In the genomic region with DNA sequence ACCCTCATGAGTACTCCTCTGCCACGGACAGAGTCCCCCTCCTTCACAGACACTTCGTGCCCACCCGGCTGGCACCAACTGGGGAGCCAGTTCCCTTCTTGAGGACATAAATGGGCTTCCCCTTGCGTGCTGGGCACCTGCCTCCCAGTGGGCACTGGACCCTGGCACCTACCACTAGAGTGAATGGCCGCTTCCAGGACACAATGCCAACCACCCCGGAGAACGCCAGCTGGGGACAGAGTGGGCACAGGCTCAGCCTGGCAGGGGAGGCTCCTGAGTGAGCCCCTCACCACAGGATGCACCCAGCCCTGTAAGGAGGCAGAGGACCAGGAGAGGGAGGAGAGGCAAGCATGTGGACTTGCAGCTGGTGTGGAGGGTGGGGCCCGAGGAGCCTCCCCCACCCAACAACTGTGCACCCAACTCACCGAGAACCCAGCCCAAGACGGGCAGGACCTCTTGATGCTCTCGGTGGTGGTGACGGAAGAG, we compare ENCODE assay signal across 8 cellular contexts. TPM values are rescaled to one million over a fixed set of nuclear protein-coding genes. Genes with fewer than 3 reads are reported as not detected.
A peak's percentile ranks its signal among the peaks of the same experiment; 100 is the strongest.
DNase-seq lines count a peak whose midpoint lies in the region; ATAC-seq and TF ChIP-seq lines count a peak whose summit lies in the region.

No MANE protein-coding gene starts in this region.

- H3K79me2 ChIP-seq in MM.1S (ENCODE audit: low read length) (0 out of 2 replicates have a peak, but pooled peaks cover 8% of the 10 kb centered on the region), neural cell (replicated peaks; ENCODE audit: insufficient read depth, low read length) (peaks cover 8% of the 10 kb centered on the region)

- peak overlapping the region; percentile 90 to 100 (median 100) for H3K4me2 ChIP-seq in BLaER1 treated with 17β-estradiol and CSF1 and Interleukin-3, amounts not matched to agents 10 nM and 100 nM
- H3K4me2 ChIP-seq in MM.1S (ENCODE audit: low read depth, low read length) (peak overlapping the region; percentile 95), neural cell (ENCODE audit: low read length) (peak overlapping the region; percentile 80)

- TF ChIP-seq CTCF in MM.1S (IDR thresholded peaks at IDR 0.05; ENCODE audit: low read length) (no peak), neural cell (IDR thresholded peaks at IDR 0.05; ENCODE audit: poor library complexity, severe bottlenecking) (no peak), body of pancreas (IDR thresholded peaks at IDR 0.05) (no peak)

- no peaks in the 10 kb centered on the region for H3K27me3 ChIP-seq in BLaER1 treated with 17β-estradiol and CSF1 and Interleukin-3, amounts not matched to agents 10 nM and 100 nM
- H3K27me3 ChIP-seq in MM.1S (replicated peaks; ENCODE audit: insufficient read depth, low read length) (no peaks in the 10 kb centered on the region), duodenal mucosa (ENCODE audit: control insufficient read depth in 1 of 2, insufficient read depth in 2 of 2, low read length in 2 of 2) (no peaks in the 10 kb centered on the region), neural cell (ENCODE audit: insufficient read depth, low read depth, low read length) (no peaks in the 10 kb centered on the region), body of pancreas (no peaks in the 10 kb centered on the region)

- no peak for TF ChIP-seq RAD21 in neural cell (conservative IDR thresholded peaks at IDR 0.05)

- H2AFZ ChIP-seq in MM.1S (ENCODE audit: low read length) (peak overlapping the region; percentile 84), neural cell (ENCODE audit: low read depth, low read length) (peak overlapping the region; percentile 56)

- peak overlapping the region in 9 of 11 experiments; percentile 69 to 81 (median 78); a peak in 17 of 22 replicates for H3K27ac ChIP-seq in BLaER1 treated with 17β-estradiol and CSF1 and Interleukin-3, amounts not matched to agents 10 nM and 100 nM
- H3K27ac ChIP-seq in MM.1S (ENCODE audit: low read length): no peak overlapping the region
- no peak overlapping the region for H3K27ac ChIP-seq in duodenal mucosa (ENCODE audit: low read depth, low read length)
- H3K27ac ChIP-seq in neural cell (ENCODE audit: low read length): peak overlapping the region; percentile 67
- peak overlapping the region in 1 of 4 donors; percentile 87 for H3K27ac ChIP-seq in body of pancreas

- H3K4me1 ChIP-seq in BLaER1 treated with 17β-estradiol and CSF1 and Interleukin-3, amounts not matched to agents 10 nM and 100 nM: peaks cover 47 to 64% (median 57%) of the 10 kb centered on the region in 10 experiments
- H3K4me1 ChIP-seq in MM.1S (ENCODE audit: low read length) (peaks cover 11% of the 10 kb centered on the region), duodenal mucosa (ENCODE audit: control insufficient read depth in 1 of 2, insufficient read depth in 2 of 2, low read length in 2 of 2) (peaks cover 29% of the 10 kb centered on the region in 2 donors), body of pancreas (peaks cover 35% of the 10 kb centered on the region)

- no peaks in the 10 kb centered on the region for H3K9me3 ChIP-seq in BLaER1 treated with 17β-estradiol and CSF1 and Interleukin-3, amounts not matched to agents 10 nM and 100 nM (replicated peaks in 1 of 11)
- H3K9me3 ChIP-seq in MM.1S (replicated peaks; ENCODE audit: insufficient read depth, low read length) (no peaks in the 10 kb centered on the region), duodenal mucosa (ENCODE audit: control insufficient read depth in 1 of 2, low read length in 2 of 2) (no peaks in the 10 kb centered on the region), neural cell (ENCODE audit: low read length) (no peaks in the 10 kb centered on the region), body of pancreas (no peaks in the 10 kb centered on the region)

- intact Hi-C loops in body of pancreas (cut with DNase I): loop anchor here (5.0 to 10.0 kb wide), 2 partner anchors 68 to 341 kb away; a partner anchor contains a TSS

- TF ChIP-seq EP300 in neural cell (conservative IDR thresholded peaks at IDR 0.05; ENCODE audit: poor library complexity, severe bottlenecking): no peak

- peak overlapping the region; percentile 68 to 85 (median 74) for H3K4me3 ChIP-seq in BLaER1 treated with 17β-estradiol and CSF1 and Interleukin-3, amounts not matched to agents 10 nM and 100 nM
- H3K4me3 ChIP-seq in MM.1S (ENCODE audit: low read length) (peak overlapping the region; percentile 66), duodenal mucosa (ENCODE audit: low read depth in 1 of 2, low read length in 2 of 2) (peak overlapping the region; percentile 77 to 87), neural cell (ENCODE audit: low read length) (peak overlapping the region; percentile 94), body of pancreas (peak overlapping the region in 1 of 2 donors; percentile 92)

- no peaks in the 10 kb centered on the region for H3K9me2 ChIP-seq in MM.1S (replicated peaks; ENCODE audit: insufficient read depth, low read length)
- H3K9me2 ChIP-seq in neural cell (ENCODE audit: insufficient read depth, low read length): no peaks in the 10 kb centered on the region

- DNase-seq in MM.1S: no peak
- DNase-seq in body of pancreas: no peak
- no peak for DNase-seq in COLO668 (lab: John Stamatoyannopoulos, UW; ENCODE audit: unreplicated experiment)
- DNase-seq in activated CD8-positive, alpha-beta memory T cell treated with anti-CD3 and anti-CD28 coated beads for 24 hours: no peak
- DNase-seq in stimulated activated CD4-positive, alpha-beta T cell treated with anti-CD3 and anti-CD28 coated beads, Interleukin-1b, Interleukin-23, amount 100 ng/mL, for 48 hours: no peak

- H4K20me1 ChIP-seq in BLaER1 treated with 17β-estradiol and CSF1 and Interleukin-3, amounts not matched to agents 10 nM and 100 nM: peaks cover 0 to 15% (median 0%) of the 10 kb centered on the region in 11 experiments; a peak in 5 of 22 replicates
- no peaks in the 10 kb centered on the region for H4K20me1 ChIP-seq in MM.1S (ENCODE audit: insufficient read depth, low read length)
- no peaks in the 10 kb centered on the region for H4K20me1 ChIP-seq in neural cell (ENCODE audit: insufficient read depth)

- peaks cover 16% of the 10 kb centered on the region for H3F3A ChIP-seq in MM.1S (ENCODE audit: insufficient read depth, low read length)
- H3F3A ChIP-seq in neural cell (ENCODE audit: insufficient read depth, low read length, poor library complexity, severe bottlenecking): no peaks in the 10 kb centered on the region

- H3K36me3 ChIP-seq in BLaER1 treated with 17β-estradiol and CSF1 and Interleukin-3, amounts not matched to agents 10 nM and 100 nM: peaks cover 25 to 37% (median 28%) of the 10 kb centered on the region in 11 experiments
- H3K36me3 ChIP-seq in MM.1S (replicated peaks; ENCODE audit: insufficient read depth, low read length) (no peaks in the 10 kb centered on the region), duodenal mucosa (ENCODE audit: control insufficient read depth in 1 of 2, insufficient read depth in 2 of 2, low read length in 2 of 2) (peaks cover 11 to 16% of the 10 kb centered on the region in 2 donors), neural cell (ENCODE audit: insufficient read depth, low read length) (no peaks in the 10 kb centered on the region), body of pancreas (replicated peaks in 1 of 2; ENCODE audit: insufficient read depth in 1 of 2, low read depth in 2 of 2) (peaks cover 0 to 4% of the 10 kb centered on the region in 2 donors)

- TF ChIP-seq POLR2A in body of pancreas (IDR thresholded peaks at IDR 0.05): no peak

- H3K9ac ChIP-seq in BLaER1 treated with 17β-estradiol and CSF1 and Interleukin-3, amounts not matched to agents 10 nM and 100 nM: peak overlapping the region; percentile 72 to 92 (median 83)
- peak overlapping the region; percentile 45; the same call in 1 of the 2 replicates for H3K9ac ChIP-seq in MM.1S (ENCODE audit: low read length)
- peak overlapping the region; percentile 89 to 98 for H3K9ac ChIP-seq in duodenal mucosa (ENCODE audit: low read depth in 1 of 2, low read length in 2 of 2)
- peak overlapping the region; percentile 91 for H3K9ac ChIP-seq in neural cell (ENCODE audit: low read length)

- ATAC-seq in body of pancreas: no peak

- WGBS in body of pancreas, 2 donors: 59% methylated on average over 12 of the region's 12 CpGs

TF ChIP-seq in neural cell, 6 proteins besides CTCF, POLR2A, EP300 and RAD21 (continues in another document):
- no peak for TF ChIP-seq MXI1 (conservative IDR thresholded peaks at IDR 0.05; ENCODE audit: poor library complexity, severe bottlenecking)
- TF ChIP-seq TAF1 (IDR thresholded peaks at IDR 0.05; ENCODE audit: low read depth): no peak

RNA-seq across cellular contexts. Expression of a gene that starts 1.0 kb away (rescaled TPM):
- 9.8 and 11.1 TPM in 2 replicates for polyA plus RNA-seq in neural cell
- 8.0 and 8.6 TPM in 2 replicates for polyA minus RNA-seq in neural cell
- total RNA-seq in body of pancreas: 10 to 100 TPM in 1 of 2 donors, 1 to 10 TPM in 1; 6.2 to 12.2 TPM

RNA-seq across cellular contexts. Expression of a gene that starts 7.9 kb away (rescaled TPM):
- polyA plus RNA-seq in neural cell: 34.6 and 50.0 TPM in 2 replicates
- polyA minus RNA-seq in neural cell: 26.3 and 29.4 TPM in 2 replicates
- 10 to 100 TPM; 36.8 to 38.9 TPM for total RNA-seq in body of pancreas

RNA-seq across cellular contexts. Expression of a gene that starts 19.0 kb away (rescaled TPM):
- 44.4 and 57.7 TPM in 2 replicates for polyA plus RNA-seq in neural cell
- 35.1 and 39.0 TPM in 2 replicates for polyA minus RNA-seq in neural cell
- total RNA-seq in body of pancreas: 10 to 100 TPM; 36.6 to 40.7 TPM

RNA-seq across cellular contexts. Expression of a gene that starts 23.0 kb away (rescaled TPM):
- 53.2 and 53.4 TPM in 2 replicates for polyA plus RNA-seq in neural cell
- polyA minus RNA-seq in neural cell: 27.2 and 28.7 TPM in 2 replicates
- total RNA-seq in body of pancreas: 1 to 10 TPM; 1.3 to 2.9 TPM

RNA-seq across cellular contexts. Expression of a gene that starts 45.8 kb away (rescaled TPM):
- polyA plus RNA-seq in neural cell: 48.0 and 55.0 TPM in 2 replicates
- polyA minus RNA-seq in neural cell: 19.6 and 23.1 TPM in 2 replicates
- 10 to 100 TPM in 1 of 2 donors, 1 to 10 TPM in 1; 5.9 to 16.3 TPM for total RNA-seq in body of pancreas

Comparison
In these comparisons a context has a peak if more than half of its experiments do, and no peak if none do; other contexts are left out.
1. H3K27ac ChIP-seq: peak in BLaER1 treated with 17β-estradiol and CSF1 and Interleukin-3, amounts not matched to agents 10 nM and 100 nM (9 of 11) and neural cell (single experiment); none in MM.1S (single experiment) and duodenal mucosa (single experiment).
2. Peak in every context shown above with its lines, with median percentiles within 50 percentile points of each other: H3K4me2 ChIP-seq and H3K9ac ChIP-seq.